ENCODE assay signal across 8 cellular contexts in genomic region chr9:129497064-129497836, GRCh38.
DNase-seq lines count a peak whose midpoint lies in the region; ATAC-seq and TF ChIP-seq lines count a peak whose summit lies in the region.

No MANE protein-coding gene starts in this region.

- TF ChIP-seq CTCF in adrenal gland (IDR thresholded peaks at IDR 0.05) (no peak), sigmoid colon (IDR thresholded peaks at IDR 0.05) (no peak)

- H3K4me1 ChIP-seq in HUES6 (ENCODE audit: control insufficient read depth, insufficient read depth, low read length) (peaks cover 63% of the 10 kb centered on the region), adrenal gland (replicated peaks in 1 of 2) (peaks cover 35 to 60% of the 10 kb centered on the region in 2 donors), iPS-15b (ENCODE audit: control insufficient read depth, insufficient read depth, low read length) (peaks cover 19% of the 10 kb centered on the region), sigmoid colon (peaks cover 0 to 87% (median 71%) of the 10 kb centered on the region in 4 donors)

- TF ChIP-seq EP300 in sigmoid colon (IDR thresholded peaks at IDR 0.05) = no peak

- TF ChIP-seq POLR2A in adrenal gland (IDR thresholded peaks at IDR 0.05) (no peak), sigmoid colon (IDR thresholded peaks at IDR 0.05) (no peak)

- intact Hi-C loops in adrenal gland (cut with DNase I) (loop anchor here in 1 of 2 donors (5.0 kb wide), 3 partner anchors 50 to 325 kb away; no protein-coding TSS in a partner anchor), sigmoid colon (cut with DNase I) (loop anchor here (2.0 to 5.0 kb wide), 5 partner anchors 35 to 356 kb away; no protein-coding TSS in a partner anchor)

- H3K27ac ChIP-seq in HUES6 (ENCODE audit: low read depth, low read length) (peak overlapping the region; percentile 82; the same call in 1 of the 2 replicates), adrenal gland (peak overlapping the region; percentile 91 to 100 (median 95)), sigmoid colon (peak overlapping the region; percentile 84 to 99 (median 99))

- no peaks in the 10 kb centered on the region for H3K36me3 ChIP-seq in HUES6 (ENCODE audit: control insufficient read depth, insufficient read depth, low read length)
- H3K36me3 ChIP-seq in adrenal gland (replicated peaks in 1 of 2) = no peaks in the 10 kb centered on the region
- H3K36me3 ChIP-seq in iPS-15b (ENCODE audit: control insufficient read depth, insufficient read depth, low read length) = no peaks in the 10 kb centered on the region
- H3K36me3 ChIP-seq in sigmoid colon = peaks cover 0 to 5% (median 0%) of the 10 kb centered on the region in 4 donors

- no peaks in the 10 kb centered on the region for H3K27me3 ChIP-seq in HUES6 (ENCODE audit: control insufficient read depth, insufficient read depth, low read length)
- H3K27me3 ChIP-seq in adrenal gland = no peaks in the 10 kb centered on the region
- peaks cover 18% of the 10 kb centered on the region for H3K27me3 ChIP-seq in iPS-15b (ENCODE audit: control insufficient read depth, insufficient read depth, low read length)
- no peaks in the 10 kb centered on the region for H3K27me3 ChIP-seq in sigmoid colon

- peak overlapping the region; percentile 55 for H3K4me3 ChIP-seq in HUES6 (ENCODE audit: low read depth, low read length)
- H3K4me3 ChIP-seq in adrenal gland = peak overlapping the region in 3 of 4 donors; percentile 13 to 79 (median 74)
- peak overlapping the region; percentile 73 for H3K4me3 ChIP-seq in iPS-15b (ENCODE audit: low read depth, low read length)
- H3K4me3 ChIP-seq in sigmoid colon = peak overlapping the region; percentile 61 to 71 (median 62)

- 12 to 28% (median 13%) methylated on average over 10 to 17 of the region's 17 CpGs for WGBS in adrenal gland, 4 donors
- WGBS in sigmoid colon, 2 donors = 42 to 45% methylated on average over 17 of the region's 17 CpGs

- DNase-seq in AG20443 (ENCODE audit: low spot score) = peak; percentile 62
- DNase-seq in adrenal gland = peak in 6 of 7 donors; percentile 58 to 76 (median 67)
- peak; percentile 83 for DNase-seq in sigmoid colon
- DNase-seq in T-helper 9 cell = no peak

- H3K9ac ChIP-seq in HUES6 (ENCODE audit: low read length) (peak overlapping the region; percentile 88), iPS-15b (ENCODE audit: low read depth, low read length) (no peak overlapping the region)

- no peaks in the 10 kb centered on the region for H3K9me3 ChIP-seq in HUES6 (ENCODE audit: control insufficient read depth, insufficient read depth, low read depth, low read length)
- H3K9me3 ChIP-seq in adrenal gland (replicated peaks in 1 of 3) = no peaks in the 10 kb centered on the region
- no peaks in the 10 kb centered on the region for H3K9me3 ChIP-seq in iPS-15b (ENCODE audit: control insufficient read depth, insufficient read depth, low read length)
- no peaks in the 10 kb centered on the region for H3K9me3 ChIP-seq in sigmoid colon

- ATAC-seq in HG02884 (IDR thresholded peaks at IDR 0.05; ENCODE audit: unreplicated experiment) (no peak), HG02642 (IDR thresholded peaks at IDR 0.05; ENCODE audit: poor library complexity, unreplicated experiment) (no peak)
